19 cellular contexts compared by ENCODE assay signal in the genomic region with DNA sequence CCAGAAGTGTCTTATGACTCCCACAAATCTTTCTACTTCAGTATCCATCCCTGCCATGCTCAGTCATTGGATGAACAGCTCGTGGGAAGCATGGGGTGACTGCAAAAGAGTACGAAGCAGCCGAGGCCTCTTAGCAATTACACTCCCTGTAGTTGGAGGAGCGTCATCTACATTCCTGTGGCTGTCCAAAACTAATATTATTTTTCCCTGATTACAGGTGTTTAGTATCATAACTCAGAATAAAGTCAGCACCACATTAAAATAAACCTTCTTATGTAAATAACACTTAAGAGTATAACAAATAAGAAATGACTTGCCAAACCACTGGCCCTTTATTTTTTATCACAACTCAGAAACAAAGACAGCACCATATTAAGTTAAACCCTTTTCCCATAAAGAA.
"Had no signal": no experiment of that assay in that cellular context is flagged by ENCODE, and none has a peak within 500 bp of the region (broad histone marks: within the 10 kb centered on the region; RNA-seq: fewer than 3 reads in every experiment).

No MANE protein-coding gene starts in this region.

- H3K27ac ChIP-seq: breast epithelium, left ventricle myocardium inferior had no signal

- H3K27me3 ChIP-seq: breast epithelium had no signal

- H3K4me3 ChIP-seq: breast epithelium, left ventricle myocardium inferior had no signal

- H3K9me3 ChIP-seq: breast epithelium, left ventricle myocardium inferior had no signal

- ATAC-seq: activated CD8-positive, alpha-beta T cell treated with anti-CD3 and anti-CD28 coated beads, Interleukin-2, amount 10 ng/mL, durations not matched to agents 7 days and 5 days; activated naive CD4-positive, alpha-beta T cell treated with anti-CD3 and anti-CD28 coated beads, Interleukin-2, amount 50 U/mL, for 72 hours; activated T-cell treated with anti-CD3 and anti-CD28 coated beads, Interleukin-2, amount 50 U/mL, for 72 hours; effector memory CD8-positive, alpha-beta T cell; natural killer cell; stimulated activated memory B cell treated with anti-CD40 and anti-IgM and Interleukin-4, amounts not matched to agents 10 μg/mL and 1 μg/mL and 100 μg/mL, for 72 hours; T-helper 17 cell; WTC11 had no signal

- H3K36me3 ChIP-seq: breast epithelium, left ventricle myocardium inferior had no signal

- H3K4me1 ChIP-seq: breast epithelium, left ventricle myocardium inferior had no signal

- DNase-seq: activated CD4-positive, alpha-beta T cell treated with anti-CD3 and anti-CD28 coated beads for 4 hours; activated CD8-positive, alpha-beta memory T cell treated with anti-CD3 and anti-CD28 coated beads, Interleukin-2, amount 50 U/mL, for 48 hours; activated CD8-positive, alpha-beta T cell treated with anti-CD3 and anti-CD28 coated beads, Interleukin-2, amount 10 ng/mL, durations not matched to agents 7 days and 5 days; activated gamma-delta T cell; activated T-cell treated with anti-CD3 and anti-CD28 coated beads, Interleukin-2, amount 50 U/mL, for 72 hours; amniotic stem cell; dermis blood vessel endothelial cell; effector memory CD8-positive, alpha-beta T cell; hippocampal formation; kidney; left ventricle myocardium inferior; natural killer cell; nucleus accumbens; stimulated activated CD4-positive, alpha-beta T cell treated with anti-CD3 and anti-CD28 coated beads, Interleukin-2, amount 100 ng/mL, for 48 hours; T-helper 17 cell had no signal
